20 cellular contexts compared by ENCODE assay signal in the genomic region with DNA sequence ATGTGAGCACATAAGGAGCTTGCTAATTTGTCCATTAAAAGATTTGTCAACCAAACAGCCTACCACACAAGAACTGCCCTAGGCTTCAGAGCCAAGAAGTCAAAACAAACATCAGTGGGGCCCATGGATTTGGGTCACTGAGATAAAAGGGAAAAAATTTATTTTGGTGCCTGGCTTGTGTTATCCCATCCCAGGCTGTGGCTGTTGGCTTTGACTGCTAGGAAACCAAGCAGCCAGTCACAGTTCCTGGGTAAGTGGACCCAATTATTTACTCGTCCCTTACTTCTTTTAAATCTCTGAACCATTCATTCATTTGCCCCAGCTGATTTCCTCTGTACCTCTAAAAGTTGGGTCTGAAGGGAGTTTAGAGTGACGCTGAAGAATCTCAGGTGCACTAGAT. TPM values are rescaled to one million over a fixed set of nuclear protein-coding genes. Genes with fewer than 3 reads are reported as not detected.
DNase-seq lines count a peak whose midpoint lies in the region; ATAC-seq and TF ChIP-seq lines count a peak whose summit lies in the region.
"Had no signal": no experiment of that assay in that cellular context is flagged by ENCODE, and none has a peak within 500 bp of the region (broad histone marks: within the 10 kb centered on the region; RNA-seq: fewer than 3 reads in every experiment).

No MANE protein-coding gene starts in this region.

- H3K27me3 ChIP-seq in right cardiac atrium (ENCODE audit: control insufficient read depth, insufficient read depth) (no peaks in the 10 kb centered on the region), mucosa of rectum (ENCODE audit: control insufficient read depth in 2 of 2, insufficient read depth in 2 of 2, low read length in 2 of 2) (no peaks in the 10 kb centered on the region), aorta (ENCODE audit: control insufficient read depth in 1 of 2, insufficient read depth in 2 of 2, low read length in 1 of 2) (no peaks in the 10 kb centered on the region)

- 68% methylated on average over 2 of the region's 2 CpGs for WGBS in right cardiac atrium
- 6 to 23% methylated on average over 2 of the region's 2 CpGs for WGBS in aorta, 2 donors

- peak overlapping the region; percentile 11 to 49 for H3K9ac ChIP-seq in mucosa of rectum (ENCODE audit: low read depth in 1 of 2, low read length in 2 of 2)

- DNase-seq in right cardiac atrium, result no peak
- no peak for DNase-seq in Right ventricle myocardium inferior (ENCODE audit: missing footprints)
- DNase-seq in coronary artery (ENCODE audit: low spot score), result no peak
- DNase-seq in aorta, result no peak
- DNase-seq in central memory CD4-positive, alpha-beta T cell, result no peak
- DNase-seq in activated naive CD4-positive, alpha-beta T cell treated with anti-CD3 and anti-CD28 coated beads, Interleukin-2, amount 50 U/mL, for 16 hours, result no peak
- DNase-seq in activated CD4-positive, alpha-beta T cell treated with anti-CD3 and anti-CD28 coated beads, Interleukin-2, amount 50 U/mL, for 4 hours, result no peak
- DNase-seq: activated CD8-positive, alpha-beta T cell treated with anti-CD3 and anti-CD28 coated beads, Interleukin-2, amount 10 ng/mL, durations not matched to agents 7 days and 5 days; activated naive CD4-positive, alpha-beta T cell treated with anti-CD3 and anti-CD28 coated beads, Interleukin-2, amount 10 ng/mL, durations not matched to agents 7 days and 5 days; activated T-cell treated with anti-CD3 and anti-CD28 coated beads, Interleukin-2, amount 50 U/mL, for 4 hours; C1 segment of cervical spinal cord; glutamatergic neuron; Karpas-422; left ventricle myocardium inferior; NCI-H1092 treated with DMSO at 0.1 percent for 48 hours; NCI-H2081; stimulated activated CD4-positive, alpha-beta T cell treated with anti-CD3 and anti-CD28 coated beads, Interleukin-12 subunit alpha, Interleukin-12 subunit beta, amount 100 ng/mL, for 4 hours; substantia nigra had no signal

- intact Hi-C loops in right cardiac atrium (cut with DNase I), result no loop called here
- intact Hi-C loops in Right ventricle myocardium inferior (cut with DNase I), result no loop called here
- intact Hi-C loops in aorta (cut with DNase I), result no loop called here

- H3K9me3 ChIP-seq in right cardiac atrium (ENCODE audit: control insufficient read depth, low read length) (no peaks in the 10 kb centered on the region), mucosa of rectum (ENCODE audit: control insufficient read depth in 2 of 2, low read length in 2 of 2) (no peaks in the 10 kb centered on the region), aorta (ENCODE audit: control insufficient read depth, low read length) (no peaks in the 10 kb centered on the region)
- H3K9me3 ChIP-seq: left ventricle myocardium inferior had no signal

- H3K4me3 ChIP-seq in right cardiac atrium (ENCODE audit: low read length), result no peak overlapping the region
- no peak overlapping the region for H3K4me3 ChIP-seq in coronary artery
- H3K4me3 ChIP-seq in mucosa of rectum (ENCODE audit: low read length in 2 of 2), result peak overlapping the region in 1 of 2 donors; percentile 5
- H3K4me3 ChIP-seq in aorta (ENCODE audit: low read length in 2 of 2), result no peak overlapping the region
- H3K4me3 ChIP-seq: left ventricle myocardium inferior had no signal

- ATAC-seq in right cardiac atrium, result peak; percentile 20 to 61
- no peak for ATAC-seq in Right ventricle myocardium inferior
- no peak for ATAC-seq in aorta (ENCODE audit: low FRiP score)
- ATAC-seq: activated CD4-positive, CD25-positive, alpha-beta regulatory T cell treated with anti-CD3 and anti-CD28 coated beads, Interleukin-2, amount 50 U/mL, for 24 hours; activated CD8-positive, alpha-beta T cell treated with anti-CD3 and anti-CD28 coated beads, Interleukin-2, amount 10 ng/mL, durations not matched to agents 7 days and 5 days; activated T-cell treated with anti-CD3 and anti-CD28 coated beads, Interleukin-2, amount 50 U/mL, for 4 hours had no signal

- H3K4me1 ChIP-seq in right cardiac atrium (ENCODE audit: control insufficient read depth, insufficient read depth, low read length), result peaks cover 3% of the 10 kb centered on the region
- H3K4me1 ChIP-seq in mucosa of rectum (ENCODE audit: control insufficient read depth in 2 of 2, insufficient read depth in 2 of 2, low read length in 2 of 2), result peaks cover 15 to 27% of the 10 kb centered on the region in 2 donors
- H3K4me1 ChIP-seq in aorta (ENCODE audit: control insufficient read depth in 1 of 2, insufficient read depth in 2 of 2, low read length in 2 of 2), result peaks cover 4 to 12% of the 10 kb centered on the region in 2 donors

- H3K36me3 ChIP-seq in mucosa of rectum (ENCODE audit: control insufficient read depth in 2 of 2, insufficient read depth in 2 of 2, low read length in 2 of 2) (no peaks in the 10 kb centered on the region), aorta (ENCODE audit: control insufficient read depth in 1 of 2, insufficient read depth in 2 of 2, low read length in 1 of 2) (no peaks in the 10 kb centered on the region)
- H3K36me3 ChIP-seq: left ventricle myocardium inferior had no signal

- TF ChIP-seq CTCF in coronary artery (IDR thresholded peaks at IDR 0.05), result no peak

- no peak overlapping the region for H3K27ac ChIP-seq in right cardiac atrium (ENCODE audit: low read length)
- peak overlapping the region; percentile 24 to 77 for H3K27ac ChIP-seq in coronary artery
- peak overlapping the region; percentile 91 to 93 for H3K27ac ChIP-seq in mucosa of rectum (ENCODE audit: low read depth in 2 of 2, low read length in 2 of 2)
- peak overlapping the region; percentile 76 to 91 for H3K27ac ChIP-seq in aorta (ENCODE audit: low read depth in 1 of 2, low read length in 2 of 2)
- H3K27ac ChIP-seq: left ventricle myocardium inferior had no signal

RNA-seq across cellular contexts. Expression of a gene that starts 41.3 kb away (rescaled TPM):
- total RNA-seq in right cardiac atrium (1 to 10 TPM; 1.3 to 5.8 (median 2.0) TPM), Right ventricle myocardium inferior (2.9 TPM), aorta (1 to 10 TPM; 3.4 to 10.0 TPM)
- polyA plus RNA-seq in right cardiac atrium (4.2 TPM), aorta (10 to 100 TPM in 1 of 2 donors, 1 to 10 TPM in 1; 3.3 to 10.7 TPM)
- total RNA-seq: activated CD8-positive, alpha-beta T cell treated with anti-CD3 and anti-CD28 coated beads, Interleukin-2, amount 10 ng/mL, durations not matched to agents 7 days and 5 days had no signal

Comparison
In these comparisons a context has a peak if more than half of its experiments do, and no peak if none do; other contexts are left out.
1. ATAC-seq: peak in right cardiac atrium (2 of 2); none in Right ventricle myocardium inferior (single experiment) and aorta (single experiment).